10 cellular contexts compared by ENCODE assay signal in the genomic region with DNA sequence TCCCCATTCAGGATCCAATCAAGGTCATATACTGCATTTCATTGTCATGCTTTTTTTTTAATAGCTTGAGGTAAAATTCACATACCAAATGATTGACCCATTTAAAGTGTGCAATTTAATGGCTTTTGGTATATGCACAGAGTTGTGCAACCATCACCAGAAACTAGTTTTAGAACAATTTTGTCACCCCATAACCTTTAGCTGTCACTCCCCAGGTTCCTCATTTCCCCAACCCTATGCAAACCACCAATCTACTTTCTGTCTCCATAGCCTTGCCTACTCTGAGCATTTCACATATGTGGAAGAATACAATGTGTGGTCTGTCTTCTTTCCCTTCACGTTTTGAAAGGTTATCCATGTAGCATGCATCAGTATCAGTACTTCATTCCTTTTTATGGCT. TPM values are rescaled to one million over a fixed set of nuclear protein-coding genes. Genes with fewer than 3 reads are reported as not detected.
DNase-seq lines count a peak whose midpoint lies in the region; ATAC-seq and TF ChIP-seq lines count a peak whose summit lies in the region.
"Had no signal": no experiment of that assay in that cellular context is flagged by ENCODE, and none has a peak within 500 bp of the region (broad histone marks: within the 10 kb centered on the region; RNA-seq: fewer than 3 reads in every experiment).

No MANE protein-coding gene starts in this region.

- no peaks in the 10 kb centered on the region for H3K36me3 ChIP-seq in smooth muscle cell (ENCODE audit: low read depth)
- H3K36me3 ChIP-seq in vagina, result no peaks in the 10 kb centered on the region

- peak overlapping the region; percentile 94 for H3K4me2 ChIP-seq in smooth muscle cell

- no peak for DNase-seq in activated T-cell treated with anti-CD3 and anti-CD28 coated beads, Interleukin-2, amount 50 U/mL, for 72 hours
- DNase-seq in activated T-cell treated with anti-CD3 and anti-CD28 coated beads for 4 hours (no peak), HL-60 (ENCODE audit: low read depth in 1 of 2, low spot score in 1 of 2) (peak; percentile 34 to 76), WTC11 (ENCODE audit: low spot score) (no peak), smooth muscle cell (lab: John Stamatoyannopoulos, UW; ENCODE audit: unreplicated experiment) (no peak), vagina (ENCODE audit: extremely low spot score in 2 of 2) (no peak), inferior parietal cortex (ENCODE audit: extremely low spot score) (no peak)
- DNase-seq in stimulated activated CD4-positive, alpha-beta T cell treated with anti-CD3 and anti-CD28 coated beads, Interleukin-1b, Interleukin-23, amount 100 ng/mL, for 48 hours, result no peak
- DNase-seq: ACHN, NCI-H2029 had no signal

- H3K4me1 Mint-ChIP-seq in activated T-cell treated with anti-CD3 and anti-CD28 coated beads, Interleukin-2, amount 50 U/mL, for 72 hours (ENCODE audit: low read depth), result peaks cover 6% of the 10 kb centered on the region
- H3K4me1 Mint-ChIP-seq in WTC11, result peaks cover 10% of the 10 kb centered on the region

- 74% methylated on average over 1 of the region's 1 CpG for WGBS in smooth muscle cell (ENCODE audit: low lambda C conversion rate)

- H3K27ac ChIP-seq in HL-60 (replicated peaks) (no peak overlapping the region), smooth muscle cell (ENCODE audit: low read depth) (no peak overlapping the region), vagina (no peak overlapping the region)

- POLR2A ChIA-PET in WTC11 (lab: Charles Lee), result no interaction called here

- TF ChIP-seq CTCF in HL-60 (IDR thresholded peaks at IDR 0.05; ENCODE audit: insufficient read depth, low read length) (no peak), WTC11 (IDR thresholded peaks at IDR 0.05) (no peak), smooth muscle cell (IDR thresholded peaks at IDR 0.05; ENCODE audit: borderline replicate concordance, insufficient read depth, poor library complexity, severe bottlenecking) (no peak), vagina (IDR thresholded peaks at IDR 0.05) (no peak)

- H3F3A ChIP-seq in smooth muscle cell (ENCODE audit: low read depth), result peaks cover 4% of the 10 kb centered on the region

- H3K27ac Mint-ChIP-seq in activated T-cell treated with anti-CD3 and anti-CD28 coated beads, Interleukin-2, amount 50 U/mL, for 72 hours, result peak overlapping the region; percentile 58
- H3K27ac Mint-ChIP-seq in WTC11, result no peak overlapping the region

- H3K9me3 ChIP-seq in smooth muscle cell (replicated peaks; ENCODE audit: low read depth) (no peaks in the 10 kb centered on the region), vagina (no peaks in the 10 kb centered on the region)

- H3K9ac ChIP-seq in smooth muscle cell (ENCODE audit: low read depth), result no peak overlapping the region

- TF ChIP-seq POLR2A in vagina (IDR thresholded peaks at IDR 0.05), result no peak

- H3K4me3 ChIP-seq in HL-60 (replicated peaks; ENCODE audit: insufficient read depth, low read length), result no peak overlapping the region
- H3K4me3 ChIP-seq in smooth muscle cell, result no peak overlapping the region
- H3K4me3 ChIP-seq in vagina, result no peak overlapping the region

- intact Hi-C loops in vagina (cut with DNase I), result no loop called here

- H3K36me3 Mint-ChIP-seq in activated T-cell treated with anti-CD3 and anti-CD28 coated beads, Interleukin-2, amount 50 U/mL, for 72 hours (ENCODE audit: insufficient read depth in 2 of 2), result peaks cover 5 to 6% of the 10 kb centered on the region in 2 donors
- H3K36me3 Mint-ChIP-seq in WTC11, result peaks cover 10% of the 10 kb centered on the region

- peaks cover 17% of the 10 kb centered on the region for H3K4me1 ChIP-seq in smooth muscle cell (ENCODE audit: low read depth)
- H3K4me1 ChIP-seq in vagina, result peaks cover 14% of the 10 kb centered on the region

- no peaks in the 10 kb centered on the region for H3K9me3 Mint-ChIP-seq in activated T-cell treated with anti-CD3 and anti-CD28 coated beads, Interleukin-2, amount 50 U/mL, for 72 hours
- H3K9me3 Mint-ChIP-seq in WTC11, result peaks cover 12% of the 10 kb centered on the region

- CTCF ChIA-PET in WTC11 (lab: Charles Lee), result interaction anchor here (1.2 kb wide), 1 partner anchor 246 kb away, joined by 3 read pairs; no protein-coding TSS in a partner anchor

- peaks cover 34% of the 10 kb centered on the region for H3K27me3 Mint-ChIP-seq in activated T-cell treated with anti-CD3 and anti-CD28 coated beads, Interleukin-2, amount 50 U/mL, for 72 hours (ENCODE audit: low read depth)
- H3K27me3 Mint-ChIP-seq in WTC11 (ENCODE audit: low read depth), result peaks cover 13% of the 10 kb centered on the region

- H3K27me3 ChIP-seq in HL-60 (ENCODE audit: insufficient read depth, poor library complexity, severe bottlenecking) (no peaks in the 10 kb centered on the region), smooth muscle cell (ENCODE audit: low read depth) (no peaks in the 10 kb centered on the region), vagina (no peaks in the 10 kb centered on the region)

- H3K79me2 ChIP-seq in smooth muscle cell (ENCODE audit: low read depth), result peaks cover 26% of the 10 kb centered on the region

- ATAC-seq in activated T-cell treated with anti-CD3 and anti-CD28 coated beads, Interleukin-2, amount 50 U/mL, for 72 hours (replicated peaks in 1 of 2), result no peak
- ATAC-seq in WTC11, result no peak

- H4K20me1 ChIP-seq in smooth muscle cell (ENCODE audit: low read depth), result peaks cover 20% of the 10 kb centered on the region

- peak overlapping the region; percentile 81 to 96 for H3K4me3 Mint-ChIP-seq in activated T-cell treated with anti-CD3 and anti-CD28 coated beads, Interleukin-2, amount 50 U/mL, for 72 hours
- peak overlapping the region; percentile 85 for H3K4me3 Mint-ChIP-seq in WTC11

- no peak overlapping the region for H2AFZ ChIP-seq in smooth muscle cell (ENCODE audit: low read depth)

TF ChIP-seq in WTC11, 78 proteins besides CTCF, POLR2A, EP300 and RAD21 (continues in another document):
- TF ChIP-seq, protein P1, sequence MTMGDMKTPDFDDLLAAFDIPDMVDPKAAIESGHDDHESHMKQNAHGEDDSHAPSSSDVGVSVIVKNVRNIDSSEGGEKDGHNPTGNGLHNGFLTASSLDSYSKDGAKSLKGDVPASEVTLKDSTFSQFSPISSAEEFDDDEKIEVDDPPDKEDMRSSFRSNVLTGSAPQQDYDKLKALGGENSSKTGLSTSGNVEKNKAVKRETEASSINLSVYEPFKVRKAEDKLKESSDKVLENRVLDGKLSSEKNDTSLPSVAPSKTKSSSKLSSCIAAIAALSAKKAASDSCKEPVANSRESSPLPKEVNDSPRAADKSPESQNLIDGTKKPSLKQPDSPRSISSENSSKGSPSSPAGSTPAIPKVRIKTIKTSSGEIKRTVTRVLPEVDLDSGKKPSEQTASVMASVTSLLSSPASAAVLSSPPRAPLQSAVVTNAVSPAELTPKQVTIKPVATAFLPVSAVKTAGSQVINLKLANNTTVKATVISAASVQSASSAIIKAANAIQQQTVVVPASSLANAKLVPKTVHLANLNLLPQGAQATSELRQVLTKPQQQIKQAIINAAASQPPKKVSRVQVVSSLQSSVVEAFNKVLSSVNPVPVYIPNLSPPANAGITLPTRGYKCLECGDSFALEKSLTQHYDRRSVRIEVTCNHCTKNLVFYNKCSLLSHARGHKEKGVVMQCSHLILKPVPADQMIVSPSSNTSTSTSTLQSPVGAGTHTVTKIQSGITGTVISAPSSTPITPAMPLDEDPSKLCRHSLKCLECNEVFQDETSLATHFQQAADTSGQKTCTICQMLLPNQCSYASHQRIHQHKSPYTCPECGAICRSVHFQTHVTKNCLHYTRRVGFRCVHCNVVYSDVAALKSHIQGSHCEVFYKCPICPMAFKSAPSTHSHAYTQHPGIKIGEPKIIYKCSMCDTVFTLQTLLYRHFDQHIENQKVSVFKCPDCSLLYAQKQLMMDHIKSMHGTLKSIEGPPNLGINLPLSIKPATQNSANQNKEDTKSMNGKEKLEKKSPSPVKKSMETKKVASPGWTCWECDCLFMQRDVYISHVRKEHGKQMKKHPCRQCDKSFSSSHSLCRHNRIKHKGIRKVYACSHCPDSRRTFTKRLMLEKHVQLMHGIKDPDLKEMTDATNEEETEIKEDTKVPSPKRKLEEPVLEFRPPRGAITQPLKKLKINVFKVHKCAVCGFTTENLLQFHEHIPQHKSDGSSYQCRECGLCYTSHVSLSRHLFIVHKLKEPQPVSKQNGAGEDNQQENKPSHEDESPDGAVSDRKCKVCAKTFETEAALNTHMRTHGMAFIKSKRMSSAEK (CRISPR knock-in tag; IDR thresholded peaks at IDR 0.05; ENCODE audit: borderline replicate concordance), result no peak
- TF ChIP-seq, protein P2, sequence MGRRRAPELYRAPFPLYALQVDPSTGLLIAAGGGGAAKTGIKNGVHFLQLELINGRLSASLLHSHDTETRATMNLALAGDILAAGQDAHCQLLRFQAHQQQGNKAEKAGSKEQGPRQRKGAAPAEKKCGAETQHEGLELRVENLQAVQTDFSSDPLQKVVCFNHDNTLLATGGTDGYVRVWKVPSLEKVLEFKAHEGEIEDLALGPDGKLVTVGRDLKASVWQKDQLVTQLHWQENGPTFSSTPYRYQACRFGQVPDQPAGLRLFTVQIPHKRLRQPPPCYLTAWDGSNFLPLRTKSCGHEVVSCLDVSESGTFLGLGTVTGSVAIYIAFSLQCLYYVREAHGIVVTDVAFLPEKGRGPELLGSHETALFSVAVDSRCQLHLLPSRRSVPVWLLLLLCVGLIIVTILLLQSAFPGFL (CRISPR knock-in tag; IDR thresholded peaks at IDR 0.05; ENCODE audit: borderline replicate concordance), result no peak
- TF ChIP-seq, protein P3, sequence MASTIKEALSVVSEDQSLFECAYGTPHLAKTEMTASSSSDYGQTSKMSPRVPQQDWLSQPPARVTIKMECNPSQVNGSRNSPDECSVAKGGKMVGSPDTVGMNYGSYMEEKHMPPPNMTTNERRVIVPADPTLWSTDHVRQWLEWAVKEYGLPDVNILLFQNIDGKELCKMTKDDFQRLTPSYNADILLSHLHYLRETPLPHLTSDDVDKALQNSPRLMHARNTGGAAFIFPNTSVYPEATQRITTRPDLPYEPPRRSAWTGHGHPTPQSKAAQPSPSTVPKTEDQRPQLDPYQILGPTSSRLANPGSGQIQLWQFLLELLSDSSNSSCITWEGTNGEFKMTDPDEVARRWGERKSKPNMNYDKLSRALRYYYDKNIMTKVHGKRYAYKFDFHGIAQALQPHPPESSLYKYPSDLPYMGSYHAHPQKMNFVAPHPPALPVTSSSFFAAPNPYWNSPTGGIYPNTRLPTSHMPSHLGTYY (CRISPR knock-in tag; IDR thresholded peaks at IDR 0.05), result no peak

RNA-seq across cellular contexts. Expression of a gene that starts 1.4 kb away (rescaled TPM):
- total RNA-seq in activated T-cell treated with anti-CD3 and anti-CD28 coated beads, Interleukin-2, amount 50 U/mL, for 72 hours, result 1 to 10 TPM; 3.1 to 9.1 TPM
- total RNA-seq in WTC11 (2021) (14.1 to 15.4 TPM (median 15.1 TPM) in 3 replicates), smooth muscle cell (26.6 and 34.0 TPM in 2 replicates), vagina (31.7 TPM)
- 19.2 and 23.1 TPM in 2 replicates for polyA plus RNA-seq in smooth muscle cell

Comparison
In these comparisons a context has a peak if more than half of its experiments do, and no peak if none do; other contexts are left out.
1. DNase-seq: peak in HL-60 (2 of 2); none in activated T-cell treated with anti-CD3 and anti-CD28 coated beads, Interleukin-2, amount 50 U/mL, for 72 hours (0 of 2), activated T-cell treated with anti-CD3 and anti-CD28 coated beads for 4 hours (single experiment), WTC11 (single experiment), smooth muscle cell (single experiment), stimulated activated CD4-positive, alpha-beta T cell treated with anti-CD3 and anti-CD28 coated beads, Interleukin-1b, Interleukin-23, amount 100 ng/mL, for 48 hours (single experiment), vagina (0 of 2) and inferior parietal cortex (single experiment).